Comparison of ENCODE assay signal across 1 cellular context in genomic region chr10:29598861-29599311, GRCh38.
TF ChIP-seq lines count a peak whose summit lies in the region.

No MANE protein-coding gene starts in this region.

TF ChIP-seq in GM12878, 131 proteins besides CTCF, POLR2A, EP300 and RAD21 (continued from another document):
- TF ChIP-seq BCLAF1 (IDR thresholded peaks at IDR 0.05) (no peak), TBL1XR1 (IDR thresholded peaks at IDR 0.05; ENCODE audit: low read depth, low read length) (no peak), FOS (IDR thresholded peaks at IDR 0.05; ENCODE audit: borderline replicate concordance, extremely low read depth, insufficient read length) (no peak), MYC (IDR thresholded peaks at IDR 0.05; ENCODE audit: insufficient read depth, insufficient read length, insufficient replicate concordance, low read length, severe bottlenecking) (no peak), CBX5 (IDR thresholded peaks at IDR 0.05; ENCODE audit: low read depth) (no peak), PAX8 (IDR thresholded peaks at IDR 0.05) (no peak), PML (IDR thresholded peaks at IDR 0.05; ENCODE audit: low read length) (no peak), RCOR1 (conservative IDR thresholded peaks at IDR 0.05; ENCODE audit: low read depth, low read length) (no peak), LARP7 (IDR thresholded peaks at IDR 0.05) (no peak), GATAD2B (conservative IDR thresholded peaks at IDR 0.05; ENCODE audit: low read depth) (no peak), NBN (IDR thresholded peaks at IDR 0.05) (no peak), NFXL1 (IDR thresholded peaks at IDR 0.05; ENCODE audit: borderline replicate concordance) (no peak), EZH2 (IDR thresholded peaks at IDR 0.05; ENCODE audit: borderline replicate concordance, control insufficient read depth, low read depth, low read length) (no peak), RUNX3 (IDR thresholded peaks at IDR 0.05; ENCODE audit: low read length) (no peak), IRF4 (IDR thresholded peaks at IDR 0.05; ENCODE audit: low read depth, low read length) (no peak)
